In genomic region chr6:44001318-44001868, GRCh38 we compare ENCODE assay signal across 1 cellular context.
TF ChIP-seq lines count a peak whose summit lies in the region.

No MANE protein-coding gene starts in this region.

TF ChIP-seq in GM12878, 131 proteins besides CTCF, POLR2A, EP300 and RAD21 (continued from another document and continues in another):
- TF ChIP-seq CEBPZ (IDR thresholded peaks at IDR 0.05; ENCODE audit: low read depth, low read length): no peak
- TF ChIP-seq ZSCAN29 (IDR thresholded peaks at IDR 0.05): no peak
- TF ChIP-seq ZBTB11 (CRISPR knock-in tag; IDR thresholded peaks at IDR 0.05): no peak
- TF ChIP-seq ZNF592 (IDR thresholded peaks at IDR 0.05): 0 out of 2 replicates have a peak, but pooled peaks have one; percentile 32
- no peak for TF ChIP-seq TAF1 (IDR thresholded peaks at IDR 0.05; ENCODE audit: borderline replicate concordance, low read depth, low read length)
- no peak; a peak in 1 of 4 replicates for TF ChIP-seq BHLHE40 (IDR thresholded peaks at IDR 0.05; ENCODE audit: borderline replicate concordance in 1 of 2, low read depth in 2 of 2, low read length in 1 of 2)
- no peak for TF ChIP-seq STAT3 (IDR thresholded peaks at IDR 0.05; ENCODE audit: low read depth, low read length)
- TF ChIP-seq NFXL1 (IDR thresholded peaks at IDR 0.05; ENCODE audit: borderline replicate concordance): no peak
- peak; percentile 44; the same call in 1 of the 2 replicates for TF ChIP-seq MAX (IDR thresholded peaks at IDR 0.05; ENCODE audit: low read depth, low read length)
- peak; percentile 37; the same call in 1 of the 2 replicates for TF ChIP-seq PAX5 (IDR thresholded peaks at IDR 0.05; ENCODE audit: borderline replicate concordance, low read depth, low read length)
- TF ChIP-seq, protein P1, sequence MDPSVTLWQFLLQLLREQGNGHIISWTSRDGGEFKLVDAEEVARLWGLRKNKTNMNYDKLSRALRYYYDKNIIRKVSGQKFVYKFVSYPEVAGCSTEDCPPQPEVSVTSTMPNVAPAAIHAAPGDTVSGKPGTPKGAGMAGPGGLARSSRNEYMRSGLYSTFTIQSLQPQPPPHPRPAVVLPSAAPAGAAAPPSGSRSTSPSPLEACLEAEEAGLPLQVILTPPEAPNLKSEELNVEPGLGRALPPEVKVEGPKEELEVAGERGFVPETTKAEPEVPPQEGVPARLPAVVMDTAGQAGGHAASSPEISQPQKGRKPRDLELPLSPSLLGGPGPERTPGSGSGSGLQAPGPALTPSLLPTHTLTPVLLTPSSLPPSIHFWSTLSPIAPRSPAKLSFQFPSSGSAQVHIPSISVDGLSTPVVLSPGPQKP (IDR thresholded peaks at IDR 0.05; ENCODE audit: low read depth, low read length): 0 out of 2 replicates have a peak, but pooled peaks have one; percentile 6
- TF ChIP-seq SPI1 (IDR thresholded peaks at IDR 0.05; ENCODE audit: borderline replicate concordance, insufficient read depth, low read depth, low read length): no peak
- TF ChIP-seq IKZF1 (conservative IDR thresholded peaks at IDR 0.05): peak; percentile 67; the same call in 1 of the 2 replicates
- peak; percentile 56 for TF ChIP-seq SKIL (IDR thresholded peaks at IDR 0.05; ENCODE audit: low read depth, poor library complexity, severe bottlenecking)
- TF ChIP-seq, protein P2, sequence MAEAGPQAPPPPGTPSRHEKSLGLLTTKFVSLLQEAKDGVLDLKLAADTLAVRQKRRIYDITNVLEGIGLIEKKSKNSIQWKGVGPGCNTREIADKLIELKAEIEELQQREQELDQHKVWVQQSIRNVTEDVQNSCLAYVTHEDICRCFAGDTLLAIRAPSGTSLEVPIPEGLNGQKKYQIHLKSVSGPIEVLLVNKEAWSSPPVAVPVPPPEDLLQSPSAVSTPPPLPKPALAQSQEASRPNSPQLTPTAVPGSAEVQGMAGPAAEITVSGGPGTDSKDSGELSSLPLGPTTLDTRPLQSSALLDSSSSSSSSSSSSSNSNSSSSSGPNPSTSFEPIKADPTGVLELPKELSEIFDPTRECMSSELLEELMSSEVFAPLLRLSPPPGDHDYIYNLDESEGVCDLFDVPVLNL (IDR thresholded peaks at IDR 0.05; ENCODE audit: low read depth, low read length): no peak
- TF ChIP-seq KDM1A (IDR thresholded peaks at IDR 0.05; ENCODE audit: borderline replicate concordance): no peak
- TF ChIP-seq SREBF2 (IDR thresholded peaks at IDR 0.05; ENCODE audit: low read length): no peak
- TF ChIP-seq NFYA (IDR thresholded peaks at IDR 0.05; ENCODE audit: borderline replicate concordance, low read depth, low read length): no peak
- TF ChIP-seq EZH2 (IDR thresholded peaks at IDR 0.05; ENCODE audit: borderline replicate concordance, control insufficient read depth, low read depth, low read length): no peak
- TF ChIP-seq FOXK2 (IDR thresholded peaks at IDR 0.05): no peak
- peak; percentile 98 for TF ChIP-seq NR2F1 (conservative IDR thresholded peaks at IDR 0.05)
- TF ChIP-seq, protein P3, sequence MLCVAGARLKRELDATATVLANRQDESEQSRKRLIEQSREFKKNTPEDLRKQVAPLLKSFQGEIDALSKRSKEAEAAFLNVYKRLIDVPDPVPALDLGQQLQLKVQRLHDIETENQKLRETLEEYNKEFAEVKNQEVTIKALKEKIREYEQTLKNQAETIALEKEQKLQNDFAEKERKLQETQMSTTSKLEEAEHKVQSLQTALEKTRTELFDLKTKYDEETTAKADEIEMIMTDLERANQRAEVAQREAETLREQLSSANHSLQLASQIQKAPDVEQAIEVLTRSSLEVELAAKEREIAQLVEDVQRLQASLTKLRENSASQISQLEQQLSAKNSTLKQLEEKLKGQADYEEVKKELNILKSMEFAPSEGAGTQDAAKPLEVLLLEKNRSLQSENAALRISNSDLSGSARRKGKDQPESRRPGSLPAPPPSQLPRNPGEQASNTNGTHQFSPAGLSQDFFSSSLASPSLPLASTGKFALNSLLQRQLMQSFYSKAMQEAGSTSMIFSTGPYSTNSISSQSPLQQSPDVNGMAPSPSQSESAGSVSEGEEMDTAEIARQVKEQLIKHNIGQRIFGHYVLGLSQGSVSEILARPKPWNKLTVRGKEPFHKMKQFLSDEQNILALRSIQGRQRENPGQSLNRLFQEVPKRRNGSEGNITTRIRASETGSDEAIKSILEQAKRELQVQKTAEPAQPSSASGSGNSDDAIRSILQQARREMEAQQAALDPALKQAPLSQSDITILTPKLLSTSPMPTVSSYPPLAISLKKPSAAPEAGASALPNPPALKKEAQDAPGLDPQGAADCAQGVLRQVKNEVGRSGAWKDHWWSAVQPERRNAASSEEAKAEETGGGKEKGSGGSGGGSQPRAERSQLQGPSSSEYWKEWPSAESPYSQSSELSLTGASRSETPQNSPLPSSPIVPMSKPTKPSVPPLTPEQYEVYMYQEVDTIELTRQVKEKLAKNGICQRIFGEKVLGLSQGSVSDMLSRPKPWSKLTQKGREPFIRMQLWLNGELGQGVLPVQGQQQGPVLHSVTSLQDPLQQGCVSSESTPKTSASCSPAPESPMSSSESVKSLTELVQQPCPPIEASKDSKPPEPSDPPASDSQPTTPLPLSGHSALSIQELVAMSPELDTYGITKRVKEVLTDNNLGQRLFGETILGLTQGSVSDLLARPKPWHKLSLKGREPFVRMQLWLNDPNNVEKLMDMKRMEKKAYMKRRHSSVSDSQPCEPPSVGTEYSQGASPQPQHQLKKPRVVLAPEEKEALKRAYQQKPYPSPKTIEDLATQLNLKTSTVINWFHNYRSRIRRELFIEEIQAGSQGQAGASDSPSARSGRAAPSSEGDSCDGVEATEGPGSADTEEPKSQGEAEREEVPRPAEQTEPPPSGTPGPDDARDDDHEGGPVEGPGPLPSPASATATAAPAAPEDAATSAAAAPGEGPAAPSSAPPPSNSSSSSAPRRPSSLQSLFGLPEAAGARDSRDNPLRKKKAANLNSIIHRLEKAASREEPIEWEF (IDR thresholded peaks at IDR 0.05; ENCODE audit: insufficient replicate concordance, low read depth, low read length): no peak
- TF ChIP-seq FOXM1 (IDR thresholded peaks at IDR 0.05; ENCODE audit: low read depth, low read length): no peak
- TF ChIP-seq CHD4 (IDR thresholded peaks at IDR 0.05): no peak
- TF ChIP-seq, protein P4, sequence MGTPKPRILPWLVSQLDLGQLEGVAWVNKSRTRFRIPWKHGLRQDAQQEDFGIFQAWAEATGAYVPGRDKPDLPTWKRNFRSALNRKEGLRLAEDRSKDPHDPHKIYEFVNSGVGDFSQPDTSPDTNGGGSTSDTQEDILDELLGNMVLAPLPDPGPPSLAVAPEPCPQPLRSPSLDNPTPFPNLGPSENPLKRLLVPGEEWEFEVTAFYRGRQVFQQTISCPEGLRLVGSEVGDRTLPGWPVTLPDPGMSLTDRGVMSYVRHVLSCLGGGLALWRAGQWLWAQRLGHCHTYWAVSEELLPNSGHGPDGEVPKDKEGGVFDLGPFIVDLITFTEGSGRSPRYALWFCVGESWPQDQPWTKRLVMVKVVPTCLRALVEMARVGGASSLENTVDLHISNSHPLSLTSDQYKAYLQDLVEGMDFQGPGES (IDR thresholded peaks at IDR 0.05): no peak
- no peak for TF ChIP-seq MYC (IDR thresholded peaks at IDR 0.05; ENCODE audit: insufficient read depth, insufficient read length, insufficient replicate concordance, low read length, severe bottlenecking)
- TF ChIP-seq SIN3A (IDR thresholded peaks at IDR 0.05; ENCODE audit: low read depth, low read length): no peak
- no peak for TF ChIP-seq CREB1 (IDR thresholded peaks at IDR 0.05; ENCODE audit: low read depth)
- TF ChIP-seq RCOR1 (conservative IDR thresholded peaks at IDR 0.05; ENCODE audit: low read depth, low read length): no peak
- no peak for TF ChIP-seq KLF5 (IDR thresholded peaks at IDR 0.05; ENCODE audit: partially characterized antibody)
- TF ChIP-seq POU2F2 (IDR thresholded peaks at IDR 0.05; ENCODE audit: borderline replicate concordance, low read depth, low read length): peak; percentile 2; the same call in 1 of the 3 replicates
- TF ChIP-seq NR2C1 (IDR thresholded peaks at IDR 0.05): peak; percentile 73
- no peak for TF ChIP-seq SRF (IDR thresholded peaks at IDR 0.05; ENCODE audit: low read depth in 2 of 2, low read length in 2 of 2)
